Comparison of ENCODE assay signal across 1 cellular context in genomic region chr1:54378157-54378883, GRCh38.
TF ChIP-seq lines count a peak whose summit lies in the region.

No MANE protein-coding gene starts in this region.

TF ChIP-seq in H1, 55 proteins besides CTCF, POLR2A, EP300 and RAD21:
- TF ChIP-seq SP1 (IDR thresholded peaks at IDR 0.05; ENCODE audit: low read depth, low read length) = peak; percentile 24; the same call in 1 of the 2 replicates
- TF ChIP-seq USF2 (IDR thresholded peaks at IDR 0.05; ENCODE audit: low read length) = no peak
- peak; percentile 17; the same call in 1 of the 2 replicates for TF ChIP-seq TBP (IDR thresholded peaks at IDR 0.05; ENCODE audit: low read depth, low read length)
- TF ChIP-seq KDM5A (IDR thresholded peaks at IDR 0.05; ENCODE audit: low read length) = no peak
- TF ChIP-seq YY1 (IDR thresholded peaks at IDR 0.05; ENCODE audit: low read depth, low read length) = 0 out of 2 replicates have a peak, but pooled peaks have one; percentile 56
- 0 out of 2 replicates have a peak, but pooled peaks have one; percentile 22 for TF ChIP-seq POLR2AphosphoS5 (IDR thresholded peaks at IDR 0.05; ENCODE audit: low read depth, low read length)
- TF ChIP-seq CTBP2 (IDR thresholded peaks at IDR 0.05; ENCODE audit: borderline replicate concordance, insufficient read depth, insufficient read length, low read length) = peak; percentile 53
